ENCODE assay signal across 1 cellular context in the genomic region with DNA sequence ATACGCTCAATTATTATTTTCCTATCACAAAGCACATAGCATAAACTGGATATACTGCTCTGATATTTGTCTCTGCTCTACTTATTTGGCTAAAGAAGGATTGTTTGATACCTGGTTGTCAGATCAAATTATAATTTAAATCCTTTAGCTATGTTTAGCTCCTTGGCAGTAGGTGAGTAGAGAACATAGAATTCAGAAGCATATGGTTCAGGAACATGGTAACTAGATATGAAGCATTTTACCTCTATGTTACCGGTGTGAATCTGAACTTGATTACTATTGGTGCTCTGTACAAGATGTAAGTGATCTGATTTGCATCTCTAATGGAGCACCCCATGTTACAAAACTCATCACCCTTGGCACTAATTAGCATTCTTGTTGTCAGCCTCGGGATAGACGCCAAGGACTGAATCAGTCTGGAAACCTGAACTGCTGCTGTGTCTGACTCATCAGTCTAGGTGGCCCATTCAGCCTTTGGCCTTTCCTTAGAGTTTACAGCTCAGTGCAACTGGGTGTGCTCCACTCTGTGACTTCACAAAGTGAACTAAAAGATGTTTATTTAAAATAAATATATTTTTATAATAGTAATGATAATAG.
TF ChIP-seq lines count a peak whose summit lies in the region.

No MANE protein-coding gene starts in this region.

TF ChIP-seq in IMR-90, 13 proteins besides CTCF, POLR2A, EP300 and RAD21:
- TF ChIP-seq, protein P1, sequence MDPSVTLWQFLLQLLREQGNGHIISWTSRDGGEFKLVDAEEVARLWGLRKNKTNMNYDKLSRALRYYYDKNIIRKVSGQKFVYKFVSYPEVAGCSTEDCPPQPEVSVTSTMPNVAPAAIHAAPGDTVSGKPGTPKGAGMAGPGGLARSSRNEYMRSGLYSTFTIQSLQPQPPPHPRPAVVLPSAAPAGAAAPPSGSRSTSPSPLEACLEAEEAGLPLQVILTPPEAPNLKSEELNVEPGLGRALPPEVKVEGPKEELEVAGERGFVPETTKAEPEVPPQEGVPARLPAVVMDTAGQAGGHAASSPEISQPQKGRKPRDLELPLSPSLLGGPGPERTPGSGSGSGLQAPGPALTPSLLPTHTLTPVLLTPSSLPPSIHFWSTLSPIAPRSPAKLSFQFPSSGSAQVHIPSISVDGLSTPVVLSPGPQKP (IDR thresholded peaks at IDR 0.05; ENCODE audit: borderline replicate concordance, low read depth, low read length): no peak
- peak; percentile 48; the same call in 1 of the 2 replicates for TF ChIP-seq CEBPB (IDR thresholded peaks at IDR 0.05; ENCODE audit: low read depth, low read length)
- no peak; the same call in 1 of the 2 replicates for TF ChIP-seq BHLHE40 (IDR thresholded peaks at IDR 0.05; ENCODE audit: low read depth, low read length)
- TF ChIP-seq RCOR1 (IDR thresholded peaks at IDR 0.05; ENCODE audit: insufficient replicate concordance, low read length): no peak
- no peak for TF ChIP-seq MAZ (IDR thresholded peaks at IDR 0.05; ENCODE audit: borderline replicate concordance, low read depth, low read length)
- peak; percentile 91 for TF ChIP-seq FOS (IDR thresholded peaks at IDR 0.05; ENCODE audit: low read depth, low read length)
TF ChIP-seq in IMR-90: peak in this region for 2.
